Comparison of ENCODE assay signal across 8 cellular contexts in the genomic region with DNA sequence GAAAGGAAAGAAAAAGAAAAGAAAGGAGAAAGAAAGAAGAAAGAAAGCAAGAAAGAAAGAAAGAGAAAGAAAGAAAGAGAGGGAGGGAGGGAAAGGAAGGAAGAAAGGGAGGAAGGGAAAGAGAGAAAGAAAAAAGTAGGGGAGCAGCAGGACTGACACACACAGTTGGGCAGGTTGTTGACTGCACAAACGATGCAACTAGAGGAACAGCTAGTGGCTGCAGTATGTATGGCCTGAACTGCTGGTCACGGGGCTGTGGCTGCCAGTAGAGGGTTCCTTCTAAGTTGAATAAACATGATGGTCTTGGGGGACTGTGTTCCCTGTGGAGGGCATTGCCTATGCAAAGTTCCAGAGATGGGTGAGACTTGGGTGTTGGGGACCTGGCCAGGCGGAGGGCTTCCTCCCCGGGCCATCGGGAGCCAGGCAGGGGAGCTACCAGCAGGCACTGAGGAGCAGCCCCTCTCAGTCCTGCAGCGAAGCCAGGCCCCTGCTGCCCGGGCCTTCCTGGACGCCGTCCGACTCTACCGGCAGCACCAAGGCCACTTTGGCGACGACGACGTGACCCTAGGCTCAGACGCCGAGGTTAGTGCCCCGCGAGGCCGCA. TPM values are rescaled to one million over a fixed set of nuclear protein-coding genes. Genes with fewer than 3 reads are reported as not detected.
DNase-seq lines count a peak whose midpoint lies in the region; ATAC-seq and TF ChIP-seq lines count a peak whose summit lies in the region.

No MANE protein-coding gene starts in this region.

- H4K91ac ChIP-seq in trophoblast cell (ENCODE audit: low read depth, low read length) = no peak overlapping the region

- H2BK5ac ChIP-seq in trophoblast cell (ENCODE audit: low read depth, low read length, poor library complexity) = no peak overlapping the region

- H4K8ac ChIP-seq in trophoblast cell (ENCODE audit: low read depth, low read length) = no peak overlapping the region

- no peak overlapping the region for H3K18ac ChIP-seq in trophoblast cell (ENCODE audit: low read length)

- H3K14ac ChIP-seq in trophoblast cell (ENCODE audit: low read length) = no peak overlapping the region

- H3K79me2 ChIP-seq in PC-3 (ENCODE audit: low read length) (no peaks in the 10 kb centered on the region), trophoblast cell (ENCODE audit: control insufficient read depth, insufficient read depth, low read length, poor library complexity) (no peaks in the 10 kb centered on the region)

- CTCF ChIA-PET in PC-3 (lab: Charles Lee) = interaction anchor here (0.6 kb wide), 1 partner anchor 41 kb away, joined by 3 read pairs; no protein-coding TSS in a partner anchor

- H4K12ac ChIP-seq in trophoblast cell (ENCODE audit: low read depth, low read length) = no peak overlapping the region

- no peaks in the 10 kb centered on the region for H3K9me3 ChIP-seq in PC-3 (ENCODE audit: low read length)
- peaks cover 9% of the 10 kb centered on the region for H3K9me3 ChIP-seq in trophoblast cell (ENCODE audit: insufficient read depth, low read depth, low read length)

- no peak overlapping the region for H3K4ac ChIP-seq in trophoblast cell (ENCODE audit: low read depth, low read length)

- no peak for TF ChIP-seq CTCF in PC-3 (conservative IDR thresholded peaks at IDR 0.05; ENCODE audit: low read depth, low read length)

- POLR2A ChIA-PET in PC-3 (lab: Charles Lee; ENCODE audit: unreplicated experiment) = no interaction called here

- DNase-seq in DMS53 (lab: John Stamatoyannopoulos, UW) = peak; percentile 46
- no peak for DNase-seq in DMS53 treated with DMSO at 0.1 percent for 48 hours (lab: John Stamatoyannopoulos, UW; ENCODE audit: unreplicated experiment)
- DNase-seq in PC-3 = peak; percentile 4
- peak in 1 of 2 donors; percentile 5 for DNase-seq in trophoblast cell
- no peak for DNase-seq in stimulated activated CD4-positive, alpha-beta T cell treated with anti-CD3 and anti-CD28 coated beads, Interleukin-1b, Interleukin-23, amount 100 ng/mL, for 48 hours

- H3K9me2 ChIP-seq in PC-3 (replicated peaks; ENCODE audit: low read length) = no peaks in the 10 kb centered on the region

- no CpG with 5 or more reads among the region's 20 CpGs for WGBS in trophoblast cell (ENCODE audit: extremely low coverage, insufficient coverage, insufficient read length)

- H3K27ac ChIP-seq in PC-3 (ENCODE audit: low read length) (no peak overlapping the region), trophoblast cell (ENCODE audit: low read depth, low read length) (no peak overlapping the region)

- no peaks in the 10 kb centered on the region for H3K79me1 ChIP-seq in trophoblast cell (ENCODE audit: low read length)

- H2AFZ ChIP-seq in PC-3 (ENCODE audit: low read length) = peak overlapping the region; percentile 88
- H2AFZ ChIP-seq in trophoblast cell (ENCODE audit: insufficient read depth, low read length, poor library complexity) = no peak overlapping the region

- H2BK12ac ChIP-seq in trophoblast cell (ENCODE audit: low read length) = no peak overlapping the region

- H3K4me3 ChIP-seq in PC-3 (ENCODE audit: low read length) (peak overlapping the region; percentile 67), trophoblast cell (ENCODE audit: low read depth, low read length) (no peak overlapping the region)

- H2AK5ac ChIP-seq in trophoblast cell (ENCODE audit: low read length) = no peak overlapping the region

- peaks cover 6% of the 10 kb centered on the region; the same call in 1 of the 2 replicates for H3K4me1 ChIP-seq in PC-3 (ENCODE audit: insufficient read depth, low read length)
- H3K4me1 ChIP-seq in trophoblast cell (ENCODE audit: control insufficient read depth in 1 of 2, insufficient read depth in 2 of 2, low read length in 2 of 2) = peaks cover 7 to 8% of the 10 kb centered on the region in 2 experiments

- H3K9ac ChIP-seq in PC-3 (ENCODE audit: low read length) (no peak overlapping the region; the same call in 1 of the 2 replicates), trophoblast cell (ENCODE audit: low read length) (no peak overlapping the region)

- H3K36me3 ChIP-seq in PC-3 (ENCODE audit: low read depth, low read length) (no peaks in the 10 kb centered on the region), trophoblast cell (ENCODE audit: control insufficient read depth in 1 of 2, insufficient read depth in 2 of 2, low read length in 2 of 2) (no peaks in the 10 kb centered on the region)

- no peaks in the 10 kb centered on the region for H4K20me1 ChIP-seq in PC-3 (ENCODE audit: low read length)

- H2BK120ac ChIP-seq in trophoblast cell (ENCODE audit: insufficient read depth, low read length, poor library complexity) = no peak overlapping the region

- no TSS peak for BruUV-seq in PC-3 (replicated peaks; lab: Mats Ljungman, UMichigan)

- H3K4me2 ChIP-seq in PC-3 (ENCODE audit: low read length) (peak overlapping the region; percentile 95), trophoblast cell (ENCODE audit: low read length) (peak overlapping the region; percentile 68)

- H3K23ac ChIP-seq in trophoblast cell (ENCODE audit: low read length) = no peak overlapping the region

- ATAC-seq in PC-3 (peak; percentile 30), esophagus mucosa (peak; percentile 27), HG03469 (IDR thresholded peaks at IDR 0.05; ENCODE audit: unreplicated experiment) (no peak), GM21447 (IDR thresholded peaks at IDR 0.05; ENCODE audit: unreplicated experiment) (no peak)

- no peaks in the 10 kb centered on the region for H3F3A ChIP-seq in PC-3 (ENCODE audit: low read length, unreplicated experiment)

- H3K27me3 ChIP-seq in PC-3 (ENCODE audit: low read length) (no peaks in the 10 kb centered on the region), trophoblast cell (ENCODE audit: insufficient read depth, low read length) (peaks cover 6% of the 10 kb centered on the region)

- intact Hi-C loops in PC-3 (cut with micrococcal nuclease) = no loop called here

RNA-seq across cellular contexts. Expression of gene COLGALT1, which starts 16.7 kb away (rescaled TPM):
- total RNA-seq in PC-3 (2014; rRNA removed) (80.7 and 98.8 TPM in 2 replicates), esophagus mucosa (28.5 TPM)
- polyA plus RNA-seq in trophoblast cell (2013) = 61.9 and 62.0 TPM in 2 replicates

RNA-seq across cellular contexts. Expression of gene PGLS, which starts 27.3 kb away (rescaled TPM):
- total RNA-seq in PC-3 (2014; rRNA removed) = 130 and 146 TPM in 2 replicates
- 104 TPM for total RNA-seq in esophagus mucosa
- polyA plus RNA-seq in trophoblast cell (2013) = 107 and 108 TPM in 2 replicates

Comparison
In these comparisons a context has a peak if more than half of its experiments do, and no peak if none do; other contexts are left out.
1. DNase-seq: peak in DMS53 (single experiment) and PC-3 (single experiment); none in DMS53 treated with DMSO at 0.1 percent for 48 hours (single experiment) and stimulated activated CD4-positive, alpha-beta T cell treated with anti-CD3 and anti-CD28 coated beads, Interleukin-1b, Interleukin-23, amount 100 ng/mL, for 48 hours (single experiment).
2. ATAC-seq: peak in PC-3 (single experiment) and esophagus mucosa (single experiment); none in HG03469 (single experiment) and GM21447 (single experiment).